10 cellular contexts compared by ENCODE assay signal in genomic region chr5:80656425-80656824, GRCh38. TPM values are rescaled to one million over a fixed set of nuclear protein-coding genes. Genes with fewer than 3 reads are reported as not detected.
DNase-seq lines count a peak whose midpoint lies in the region; ATAC-seq and TF ChIP-seq lines count a peak whose summit lies in the region.
"Had no signal": no experiment of that assay in that cellular context is flagged by ENCODE, and none has a peak within 500 bp of the region (broad histone marks: within the 10 kb centered on the region; RNA-seq: fewer than 3 reads in every experiment).

No MANE protein-coding gene starts in this region.

- no peak overlapping the region for H3K4me3 ChIP-seq in SJSA1
- H3K4me3 ChIP-seq in epithelial cell of proximal tubule (ENCODE audit: low read depth, low read length): no peak overlapping the region

- in situ Hi-C loops in ACHN (cut with HindIII; ENCODE audit: low pct_ligation_motif_present, low pct_unique_long_range_greater_than_20kb, low sequenced_read_pairs): no loop called here

- peak; percentile 12 for TF ChIP-seq CTCF in GM10266 (IDR thresholded peaks at IDR 0.05; ENCODE audit: control insufficient read depth, insufficient read depth, low read depth, missing control alignments)
- TF ChIP-seq CTCF in epithelial cell of proximal tubule (conservative IDR thresholded peaks at IDR 0.05; ENCODE audit: low read depth, low read length): peak; percentile 26

- H3K4me1 ChIP-seq in SJSA1 (replicated peaks): peaks cover 20% of the 10 kb centered on the region

- DNase-seq in ACHN (peak; percentile 30), GM10266 (ENCODE audit: extremely low spot score) (no peak), SJSA1 (ENCODE audit: low read depth in 1 of 2, low spot score in 2 of 2) (peak in 1 of 2 experiments; percentile 27), epithelial cell of proximal tubule (ENCODE audit: low read depth) (no peak), T1000 (lab: John Stamatoyannopoulos, UW) (no peak), GF-D8 (lab: John Stamatoyannopoulos, UW) (no peak)
- DNase-seq in activated CD4-positive, CD25-positive, alpha-beta regulatory T cell treated with anti-CD3 and anti-CD28 coated beads, Interleukin-2, amount 50 U/mL, for 72 hours: no peak
- DNase-seq: anterior cingulate cortex, NCI-H1092 had no signal

- H3K36me3 ChIP-seq in SJSA1: peaks cover 42% of the 10 kb centered on the region

- H3K27ac ChIP-seq in SJSA1: peak overlapping the region; percentile 88

- no peak for ATAC-seq in HG03469 (IDR thresholded peaks at IDR 0.05; ENCODE audit: unreplicated experiment)

- no peaks in the 10 kb centered on the region for H3K9me3 ChIP-seq in SJSA1 (replicated peaks)

- H3K27me3 ChIP-seq in SJSA1 (replicated peaks): no peaks in the 10 kb centered on the region

RNA-seq across cellular contexts. Expression of gene DHFR, which starts 1.6 kb away (rescaled TPM):
- total RNA-seq in SJSA1 (2014; rRNA removed; shearing (Covaris generic)): 145 and 147 TPM in 2 replicates
- total RNA-seq in epithelial cell of proximal tubule: 63.2 and 127 TPM in 2 replicates

RNA-seq across cellular contexts. Expression of gene MSH3, which starts 2.0 kb away (rescaled TPM):
- total RNA-seq in SJSA1 (2014; rRNA removed; shearing (Covaris generic)): 7.7 and 12.9 TPM in 2 replicates
- total RNA-seq in epithelial cell of proximal tubule: 8.8 and 13.6 TPM in 2 replicates
